In the genomic region with DNA sequence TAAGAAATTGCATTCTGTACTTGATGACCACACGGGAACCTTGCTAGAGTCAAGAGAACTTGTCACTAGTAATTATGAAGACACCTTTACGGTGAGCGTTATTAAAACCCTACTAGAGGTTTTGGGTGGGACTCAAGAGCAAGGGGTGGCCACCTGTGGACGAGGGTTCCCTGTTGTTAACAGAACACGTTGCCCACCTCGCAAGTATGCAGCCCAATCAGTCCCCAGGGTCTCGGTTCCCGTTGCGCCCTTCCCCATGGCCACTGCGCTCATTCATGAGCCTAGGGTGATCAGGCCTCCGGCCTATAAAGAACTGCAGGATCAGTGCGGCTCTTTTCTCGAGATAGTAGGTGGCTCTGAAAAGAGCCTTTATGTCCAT, we compare ENCODE assay signal across 1 cellular context.
TF ChIP-seq lines count a peak whose summit lies in the region.

No MANE protein-coding gene starts in this region.

TF ChIP-seq in K562, 482 proteins besides CTCF, POLR2A, EP300 and RAD21:
- no peak for TF ChIP-seq SMAD1 (IDR thresholded peaks at IDR 0.05; ENCODE audit: low read depth, low read length, partially characterized antibody)
- no peak for TF ChIP-seq COPS2 (conservative IDR thresholded peaks at IDR 0.05)
- TF ChIP-seq NR2C1 (IDR thresholded peaks at IDR 0.05): no peak
- no peak for TF ChIP-seq NR2C1 (tag; IDR thresholded peaks at IDR 0.05)
- no peak for TF ChIP-seq ATF1 (CRISPR knock-in tag; IDR thresholded peaks at IDR 0.05)
- TF ChIP-seq ATF1 (tag; IDR thresholded peaks at IDR 0.05): no peak
- no peak for TF ChIP-seq CTBP1 (IDR thresholded peaks at IDR 0.05; ENCODE audit: borderline replicate concordance)
- TF ChIP-seq PHF20 (IDR thresholded peaks at IDR 0.05; ENCODE audit: partially characterized antibody): no peak
- TF ChIP-seq, protein P1, sequence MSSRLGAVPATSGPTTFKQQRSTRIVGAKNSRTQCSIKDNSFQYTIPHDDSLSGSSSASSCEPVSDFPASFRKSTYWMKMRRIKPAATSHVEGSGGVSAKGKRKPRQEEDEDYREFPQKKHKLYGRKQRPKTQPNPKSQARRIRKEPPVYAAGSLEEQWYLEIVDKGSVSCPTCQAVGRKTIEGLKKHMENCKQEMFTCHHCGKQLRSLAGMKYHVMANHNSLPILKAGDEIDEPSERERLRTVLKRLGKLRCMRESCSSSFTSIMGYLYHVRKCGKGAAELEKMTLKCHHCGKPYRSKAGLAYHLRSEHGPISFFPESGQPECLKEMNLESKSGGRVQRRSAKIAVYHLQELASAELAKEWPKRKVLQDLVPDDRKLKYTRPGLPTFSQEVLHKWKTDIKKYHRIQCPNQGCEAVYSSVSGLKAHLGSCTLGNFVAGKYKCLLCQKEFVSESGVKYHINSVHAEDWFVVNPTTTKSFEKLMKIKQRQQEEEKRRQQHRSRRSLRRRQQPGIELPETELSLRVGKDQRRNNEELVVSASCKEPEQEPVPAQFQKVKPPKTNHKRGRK (tag; IDR thresholded peaks at IDR 0.05): peak; percentile 3; the same call in 1 of the 2 replicates
- TF ChIP-seq GATA2 (CRISPR knock-in tag; IDR thresholded peaks at IDR 0.05): no peak
- TF ChIP-seq ZNF76 (CRISPR knock-in tag; IDR thresholded peaks at IDR 0.05; ENCODE audit: borderline replicate concordance): no peak
- TF ChIP-seq ZBTB2 (IDR thresholded peaks at IDR 0.05): no peak
- TF ChIP-seq OTX1 (CRISPR knock-in tag; IDR thresholded peaks at IDR 0.05): no peak
- 0 out of 2 replicates have a peak, but pooled peaks have one; percentile 69 for TF ChIP-seq PATZ1 (CRISPR knock-in tag; IDR thresholded peaks at IDR 0.05; ENCODE audit: borderline replicate concordance)
- no peak for TF ChIP-seq HIVEP1 (CRISPR knock-in tag; IDR thresholded peaks at IDR 0.05)
- no peak for TF ChIP-seq MAFG (tag; conservative IDR thresholded peaks at IDR 0.05)
- TF ChIP-seq ZBTB1 (CRISPR knock-in tag; IDR thresholded peaks at IDR 0.05; ENCODE audit: borderline replicate concordance, low read depth): no peak
- no peak for TF ChIP-seq TSHZ1 (CRISPR knock-in tag; IDR thresholded peaks at IDR 0.05)
- no peak for TF ChIP-seq ZNF436 (CRISPR knock-in tag; IDR thresholded peaks at IDR 0.05)
- TF ChIP-seq SIN3B (IDR thresholded peaks at IDR 0.05; ENCODE audit: low read depth): peak; percentile 7; the same call in 1 of the 2 replicates
- TF ChIP-seq FOXM1 (IDR thresholded peaks at IDR 0.05; ENCODE audit: low read depth): no peak
- 0 out of 2 replicates have a peak, but pooled peaks have one; percentile 1 for TF ChIP-seq FOXM1 (CRISPR knock-in tag; IDR thresholded peaks at IDR 0.05; ENCODE audit: low read depth)
- TF ChIP-seq MYBL2 (IDR thresholded peaks at IDR 0.05; ENCODE audit: low read depth): no peak
- TF ChIP-seq MYBL2 (CRISPR knock-in tag; IDR thresholded peaks at IDR 0.05; ENCODE audit: borderline replicate concordance): no peak
- TF ChIP-seq SMAD3 (CRISPR knock-in tag; conservative IDR thresholded peaks at IDR 0.05): no peak
- no peak for TF ChIP-seq E2F8 (IDR thresholded peaks at IDR 0.05; ENCODE audit: low read depth, partially characterized antibody)
- no peak for TF ChIP-seq HDGF (IDR thresholded peaks at IDR 0.05)
- TF ChIP-seq ZNF24 (IDR thresholded peaks at IDR 0.05): no peak
- no peak for TF ChIP-seq MTA2 (IDR thresholded peaks at IDR 0.05; ENCODE audit: low read depth)
- peak; percentile 2; the same call in 1 of the 2 replicates for TF ChIP-seq NR1H2 (CRISPR knock-in tag; IDR thresholded peaks at IDR 0.05)
- TF ChIP-seq TEAD4 (IDR thresholded peaks at IDR 0.05; ENCODE audit: low read length): peak; percentile 6; the same call in 1 of the 2 replicates
- 0 out of 2 replicates have a peak, but pooled peaks have one; percentile 25 for TF ChIP-seq TEAD4 (CRISPR knock-in tag; IDR thresholded peaks at IDR 0.05; ENCODE audit: borderline replicate concordance)
- TF ChIP-seq XRCC4 (IDR thresholded peaks at IDR 0.05; ENCODE audit: extremely low read depth, insufficient read depth, insufficient read length): no peak
- no peak for TF ChIP-seq PHF8 (IDR thresholded peaks at IDR 0.05; ENCODE audit: borderline replicate concordance, low read length)
- no peak for TF ChIP-seq GTF2F1 (IDR thresholded peaks at IDR 0.05; ENCODE audit: low read depth, low read length)
- no peak for TF ChIP-seq ZFP36 (IDR thresholded peaks at IDR 0.05; ENCODE audit: low read depth, low read length, partially characterized antibody)
- peak; percentile 60; the same call in 1 of the 2 replicates for TF ChIP-seq ZNF766 (CRISPR knock-in tag; conservative IDR thresholded peaks at IDR 0.05)
- no peak for TF ChIP-seq ETS2 (tag; IDR thresholded peaks at IDR 0.05; ENCODE audit: borderline replicate concordance, poor library complexity, severe bottlenecking)
- no peak for TF ChIP-seq ZNF586 (CRISPR knock-in tag; conservative IDR thresholded peaks at IDR 0.05)
- no peak for TF ChIP-seq GABPB1 (CRISPR knock-in tag; IDR thresholded peaks at IDR 0.05)
- peak; percentile 66; the same call in 1 of the 2 replicates for TF ChIP-seq PTBP1 (IDR thresholded peaks at IDR 0.05; ENCODE audit: low read depth, low read length)
- no peak for TF ChIP-seq NUFIP1 (IDR thresholded peaks at IDR 0.05; ENCODE audit: partially characterized antibody)
- no peak for TF ChIP-seq PTTG1 (tag; IDR thresholded peaks at IDR 0.05; ENCODE audit: low read depth)
- no peak for TF ChIP-seq DPF2 (IDR thresholded peaks at IDR 0.05)
- no peak for TF ChIP-seq ZNF224 (CRISPR knock-in tag; IDR thresholded peaks at IDR 0.05)
- TF ChIP-seq RFX1 (IDR thresholded peaks at IDR 0.05): no peak
- no peak for TF ChIP-seq EGR1 (conservative IDR thresholded peaks at IDR 0.05)
- TF ChIP-seq MXI1 (IDR thresholded peaks at IDR 0.05; ENCODE audit: low read depth, low read length): no peak
- TF ChIP-seq MECOM (CRISPR knock-in tag; IDR thresholded peaks at IDR 0.05): no peak
- TF ChIP-seq EHMT2 (IDR thresholded peaks at IDR 0.05): no peak
- TF ChIP-seq ZC3H4 (CRISPR knock-in tag; IDR thresholded peaks at IDR 0.05; ENCODE audit: borderline replicate concordance): 0 out of 2 replicates have a peak, but pooled peaks have one; percentile 57
- TF ChIP-seq CEBPG (CRISPR knock-in tag; IDR thresholded peaks at IDR 0.05): no peak
- no peak for TF ChIP-seq CEBPG (tag; conservative IDR thresholded peaks at IDR 0.05 in 1 of 2, IDR thresholded peaks at IDR 0.05 in 1 of 2)
- 0 out of 2 replicates have a peak, but pooled peaks have one; percentile 14 for TF ChIP-seq ZNF707 (CRISPR knock-in tag; conservative IDR thresholded peaks at IDR 0.05)
- TF ChIP-seq SRSF3 (IDR thresholded peaks at IDR 0.05; ENCODE audit: insufficient read depth, low read length): no peak
- TF ChIP-seq TGIF2 (CRISPR knock-in tag; IDR thresholded peaks at IDR 0.05): no peak
- TF ChIP-seq NR2C2 (CRISPR knock-in tag; IDR thresholded peaks at IDR 0.05): no peak
- TF ChIP-seq NR2C2 (tag; IDR thresholded peaks at IDR 0.05): peak; percentile 4; the same call in 1 of the 2 replicates
TF ChIP-seq in K562: peak in this region for 11.
